Comparison of ENCODE assay signal across 8 cellular contexts in genomic region chr6:130020106-130020851, GRCh38. TPM values are rescaled to one million over a fixed set of nuclear protein-coding genes. Genes with fewer than 3 reads are reported as not detected.
DNase-seq lines count a peak whose midpoint lies in the region; ATAC-seq and TF ChIP-seq lines count a peak whose summit lies in the region.

No MANE protein-coding gene starts in this region.

- H3K36me3 ChIP-seq in Peyer's patch: no peaks in the 10 kb centered on the region
- H3K36me3 ChIP-seq in right atrium auricular region: no peaks in the 10 kb centered on the region

- TF ChIP-seq POLR2A in Peyer's patch (IDR thresholded peaks at IDR 0.05): no peak

- no peak for TF ChIP-seq CTCF in Peyer's patch (IDR thresholded peaks at IDR 0.05)
- no peak for TF ChIP-seq CTCF in right atrium auricular region (IDR thresholded peaks at IDR 0.05)

- no peaks in the 10 kb centered on the region for H3K9me3 Mint-ChIP-seq in activated naive CD8-positive, alpha-beta T cell treated with anti-CD3 and anti-CD28 coated beads, Interleukin-2, amount 50 U/mL, for 24 hours

- no peaks in the 10 kb centered on the region for H3K4me1 ChIP-seq in Peyer's patch
- H3K4me1 ChIP-seq in right atrium auricular region: no peaks in the 10 kb centered on the region

- H3K27ac ChIP-seq in Peyer's patch (peak overlapping the region; percentile 75 to 91 (median 89)), right atrium auricular region (peak overlapping the region; percentile 79 to 83)

- H3K4me3 Mint-ChIP-seq in activated naive CD8-positive, alpha-beta T cell treated with anti-CD3 and anti-CD28 coated beads, Interleukin-2, amount 50 U/mL, for 24 hours: peak overlapping the region; percentile 92

- peak overlapping the region; percentile 64 to 88 (median 78) for H3K4me3 ChIP-seq in Peyer's patch
- peak overlapping the region; percentile 72 to 85 for H3K4me3 ChIP-seq in right atrium auricular region

- H3K27ac Mint-ChIP-seq in activated naive CD8-positive, alpha-beta T cell treated with anti-CD3 and anti-CD28 coated beads, Interleukin-2, amount 50 U/mL, for 24 hours: peak overlapping the region; percentile 91

- no peaks in the 10 kb centered on the region for H3K9me3 ChIP-seq in Peyer's patch
- H3K9me3 ChIP-seq in right atrium auricular region: no peaks in the 10 kb centered on the region

- H3K4me1 Mint-ChIP-seq in activated naive CD8-positive, alpha-beta T cell treated with anti-CD3 and anti-CD28 coated beads, Interleukin-2, amount 50 U/mL, for 24 hours: peaks cover 41% of the 10 kb centered on the region

- ATAC-seq in activated naive CD8-positive, alpha-beta T cell treated with anti-CD3 and anti-CD28 coated beads, Interleukin-2, amount 50 U/mL, for 24 hours: peak; percentile 12
- ATAC-seq in HG02840 (IDR thresholded peaks at IDR 0.05; ENCODE audit: low FRiP score, unreplicated experiment): no peak
- no peak for ATAC-seq in HG02588 (IDR thresholded peaks at IDR 0.05; ENCODE audit: unreplicated experiment)

- H3K27me3 ChIP-seq in Peyer's patch (no peaks in the 10 kb centered on the region), right atrium auricular region (no peaks in the 10 kb centered on the region)

- H3K27me3 Mint-ChIP-seq in activated naive CD8-positive, alpha-beta T cell treated with anti-CD3 and anti-CD28 coated beads, Interleukin-2, amount 50 U/mL, for 24 hours: no peaks in the 10 kb centered on the region

- peaks cover 9% of the 10 kb centered on the region for H3K36me3 Mint-ChIP-seq in activated naive CD8-positive, alpha-beta T cell treated with anti-CD3 and anti-CD28 coated beads, Interleukin-2, amount 50 U/mL, for 24 hours (ENCODE audit: low read depth)

- DNase-seq in NCI-H345 (lab: John Stamatoyannopoulos, UW) (peak; percentile 2), NCI-H345 treated with DMSO at 0.1 percent for 48 hours (lab: John Stamatoyannopoulos, UW; ENCODE audit: unreplicated experiment) (no peak), Peyer's patch (peak; percentile 58 to 73 (median 63)), right atrium auricular region (ENCODE audit: low spot score) (no peak), retina (peak; percentile 51)
- peak; percentile 39 for DNase-seq in activated naive CD8-positive, alpha-beta T cell treated with anti-CD3 and anti-CD28 coated beads, Interleukin-2, amount 50 U/mL, for 24 hours

RNA-seq across cellular contexts. Expression of gene L3MBTL3, which starts 1.9 kb away (rescaled TPM):
- 10 to 100 TPM in 1 of 4 donors, 1 to 10 TPM in 3; 2.8 to 22.3 (median 7.5) TPM for total RNA-seq in Peyer's patch
- total RNA-seq in right atrium auricular region: 1 to 10 TPM; 1.8 to 3.1 TPM

Comparison
In these comparisons a context has a peak if more than half of its experiments do, and no peak if none do; other contexts are left out.
1. DNase-seq: peak in NCI-H345 (single experiment), Peyer's patch (3 of 3), activated naive CD8-positive, alpha-beta T cell treated with anti-CD3 and anti-CD28 coated beads, Interleukin-2, amount 50 U/mL, for 24 hours (single experiment) and retina (single experiment); none in NCI-H345 treated with DMSO at 0.1 percent for 48 hours (single experiment) and right atrium auricular region (single experiment).